ENCODE assay signal across 1 cellular context in genomic region chr4:15696866-15697265, GRCh38.
TF ChIP-seq lines count a peak whose summit lies in the region.

No MANE protein-coding gene starts in this region.

TF ChIP-seq in IMR-90, 13 proteins besides CTCF, POLR2A, EP300 and RAD21 (continued from another document):
- TF ChIP-seq USF2 (IDR thresholded peaks at IDR 0.05; ENCODE audit: low read depth, low read length): no peak
- no peak for TF ChIP-seq CEBPB (IDR thresholded peaks at IDR 0.05; ENCODE audit: low read depth, low read length)
- no peak for TF ChIP-seq RCOR1 (IDR thresholded peaks at IDR 0.05; ENCODE audit: insufficient replicate concordance, low read length)
- TF ChIP-seq MAZ (IDR thresholded peaks at IDR 0.05; ENCODE audit: borderline replicate concordance, low read depth, low read length): no peak
